ENCODE assay signal across 8 cellular contexts in the genomic region with DNA sequence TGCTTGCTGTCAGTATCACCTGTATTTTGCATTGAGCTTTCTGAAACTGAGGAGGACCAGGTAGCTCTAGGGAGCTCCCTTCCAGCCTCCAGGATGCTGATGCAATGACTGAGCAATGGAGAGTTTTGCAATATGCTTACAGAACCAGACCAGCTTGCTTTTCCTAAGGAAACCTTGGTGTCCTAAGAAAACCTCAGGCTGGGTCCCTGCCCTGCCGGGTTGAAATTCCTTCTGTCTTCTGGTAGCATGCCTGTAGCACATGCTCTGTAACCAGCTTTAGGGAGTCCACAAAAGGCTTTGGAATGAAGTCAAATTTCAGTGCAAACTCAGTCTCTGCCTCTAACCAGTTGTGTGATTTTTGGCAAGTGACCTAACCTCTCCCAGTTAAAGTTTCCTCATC.
DNase-seq lines count a peak whose midpoint lies in the region; ATAC-seq and TF ChIP-seq lines count a peak whose summit lies in the region.

No MANE protein-coding gene starts in this region.

- H3K4me1 ChIP-seq in esophagus (ENCODE audit: control insufficient read depth in 2 of 2, insufficient read depth in 2 of 2, low read length in 1 of 2) = no peaks in the 10 kb centered on the region
- peaks cover 14% of the 10 kb centered on the region for H3K4me1 ChIP-seq in Karpas-422 (ENCODE audit: low read length)

- ATAC-seq in HG03108 (IDR thresholded peaks at IDR 0.05; ENCODE audit: unreplicated experiment) = no peak
- no peak for ATAC-seq in HG02798 (IDR thresholded peaks at IDR 0.05; ENCODE audit: poor library complexity, unreplicated experiment)

- no peak for TF ChIP-seq CTCF in osteocyte (IDR thresholded peaks at IDR 0.05)

- no peaks in the 10 kb centered on the region for H4K20me1 ChIP-seq in Karpas-422 (ENCODE audit: insufficient read depth, low read depth, low read length)

- H3K4me1 Mint-ChIP-seq in osteocyte (ENCODE audit: unreplicated experiment) = peaks cover 68% of the 10 kb centered on the region

- 29 to 40% methylated on average over 1 of the region's 1 CpG for WGBS in esophagus, 2 donors

- H3K4me3 ChIP-seq in esophagus (ENCODE audit: low read depth in 1 of 2, low read length in 2 of 2) = no peak overlapping the region
- H3K4me3 ChIP-seq in H7 (ENCODE audit: insufficient read depth, low read depth, low read length) = no peak overlapping the region
- H3K4me3 ChIP-seq in Karpas-422 (ENCODE audit: low read length) = no peak overlapping the region

- H3K27ac Mint-ChIP-seq in osteocyte (ENCODE audit: unreplicated experiment) = peak overlapping the region; percentile 99

- H3K9me3 Mint-ChIP-seq in osteocyte (ENCODE audit: unreplicated experiment) = no peaks in the 10 kb centered on the region

- no peaks in the 10 kb centered on the region for H3K27me3 Mint-ChIP-seq in osteocyte (ENCODE audit: unreplicated experiment)

- no peaks in the 10 kb centered on the region for H3K79me2 ChIP-seq in Karpas-422 (ENCODE audit: low read length)

- no peaks in the 10 kb centered on the region for H3K9me2 ChIP-seq in Karpas-422 (replicated peaks; ENCODE audit: insufficient read depth, low read length)

- H3K4me3 Mint-ChIP-seq in osteocyte (ENCODE audit: unreplicated experiment) = peak overlapping the region; percentile 38

- no peaks in the 10 kb centered on the region for H3K27me3 ChIP-seq in esophagus (ENCODE audit: control insufficient read depth in 1 of 2, insufficient read depth in 2 of 2, low read length in 2 of 2)
- H3K27me3 ChIP-seq in H7 (ENCODE audit: control insufficient read depth, insufficient read depth, low read length) = no peaks in the 10 kb centered on the region
- H3K27me3 ChIP-seq in Karpas-422 (ENCODE audit: low read length) = no peaks in the 10 kb centered on the region

- H3K27ac ChIP-seq in esophagus (ENCODE audit: low read depth in 2 of 2, low read length in 1 of 2) (peak overlapping the region; percentile 12 to 50), Karpas-422 (ENCODE audit: low read length) (no peak overlapping the region)

- H3K4me2 ChIP-seq in Karpas-422 (ENCODE audit: low read depth, low read length, poor library complexity, severe bottlenecking) = no peak overlapping the region

- peak; percentile 17 for DNase-seq in DMS53 (lab: John Stamatoyannopoulos, UW)
- peak; percentile 95 for DNase-seq in NCI-H460 (ENCODE audit: extremely low read depth, low read depth)
- peak; percentile 92 for DNase-seq in osteocyte (ENCODE audit: extremely low spot score, unreplicated experiment)
- no peak for DNase-seq in H7
- DNase-seq in Karpas-422 = no peak

- H3K9me3 ChIP-seq in esophagus (ENCODE audit: control insufficient read depth in 2 of 2, insufficient read depth in 1 of 2, low read depth in 1 of 2, low read length in 1 of 2) (peaks cover 0 to 2% of the 10 kb centered on the region in 2 donors), Karpas-422 (ENCODE audit: low read length) (peaks cover 2% of the 10 kb centered on the region)

- peaks cover 4% of the 10 kb centered on the region for H3K36me3 Mint-ChIP-seq in osteocyte (ENCODE audit: unreplicated experiment)

- H3K36me3 ChIP-seq in esophagus (ENCODE audit: control insufficient read depth in 2 of 2, insufficient read depth in 2 of 2, low read length in 1 of 2) = no peaks in the 10 kb centered on the region
- H3K36me3 ChIP-seq in H7 (replicated peaks; ENCODE audit: control insufficient read depth, insufficient read depth, low read length) = no peaks in the 10 kb centered on the region
- H3K36me3 ChIP-seq in Karpas-422 (ENCODE audit: insufficient read depth, low read length) = no peaks in the 10 kb centered on the region

- H2AFZ ChIP-seq in Karpas-422 (ENCODE audit: low read length) = no peak overlapping the region

- no peak overlapping the region for H3K9ac ChIP-seq in Karpas-422 (ENCODE audit: low read length)

Comparison
In these comparisons a context has a peak if more than half of its experiments do, and no peak if none do; other contexts are left out.
1. DNase-seq: peak in DMS53 (single experiment), NCI-H460 (single experiment) and osteocyte (single experiment); none in H7 (single experiment) and Karpas-422 (single experiment).